In the genomic region with DNA sequence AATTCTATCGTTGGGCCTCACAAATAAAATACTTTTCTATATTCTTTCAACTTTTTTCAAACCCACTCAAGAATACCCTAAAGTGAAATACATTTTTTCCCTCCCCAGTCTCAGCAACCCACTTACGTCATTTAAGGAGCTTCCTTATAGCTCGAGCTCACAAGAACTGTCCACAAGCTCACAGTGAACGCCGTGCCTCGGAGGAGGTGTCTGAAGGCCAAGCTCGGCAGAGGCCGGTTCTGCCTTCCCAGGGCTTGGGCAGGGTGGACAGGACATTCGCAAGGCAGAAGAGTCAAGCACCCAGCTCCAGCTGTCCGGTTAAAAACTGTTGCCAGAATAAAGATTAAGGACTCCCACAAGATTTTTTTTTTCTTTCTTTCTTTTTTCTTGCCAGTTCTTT, we compare ENCODE assay signal across 27 cellular contexts.
"Had no signal": no experiment of that assay in that cellular context is flagged by ENCODE, and none has a peak within 500 bp of the region (broad histone marks: within the 10 kb centered on the region; RNA-seq: fewer than 3 reads in every experiment).

No MANE protein-coding gene starts in this region.

- ATAC-seq: activated T-helper 17 cell treated with anti-CD3 and anti-CD28 coated beads, Interleukin-2, amount 50 U/mL, for 72 hours; Panc1; T-cell had no signal

- DNase-seq: activated B cell treated with CpG ODN at 0.5 μM for 24 hours; activated CD4-positive, alpha-beta memory T cell treated with anti-CD3 and anti-CD28 coated beads for 36 hours; activated CD4-positive, alpha-beta T cell treated with anti-CD3 and anti-CD28 coated beads, Interleukin-2, amount 10 ng/mL, durations not matched to agents 7 days and 5 days; activated CD8-positive, alpha-beta memory T cell treated with anti-CD3 and anti-CD28 coated beads for 24 hours; activated gamma-delta T cell treated with Interleukin-2 at 50 U/mL for 16 hours; activated naive CD4-positive, alpha-beta T cell treated with anti-CD3 and anti-CD28 coated beads, Interleukin-2, amount 10 ng/mL, durations not matched to agents 7 days and 5 days; activated naive CD8-positive, alpha-beta T cell treated with anti-CD3 and anti-CD28 coated beads for 36 hours; activated T-cell treated with anti-CD3 and anti-CD28 coated beads, Interleukin-2, amount 50 U/mL, for 48 hours; central memory CD4-positive, alpha-beta T cell; IMR-90; Kasumi-1; KBM-7; NCI-H1930; NCI-H2171; NCI-H2227 treated with DMSO at 0.1 percent for 48 hours; NCI-H526; NCI-H774; NK-92 treated with Interleukin-12 subunit alpha and Interleukin-12 subunit beta, amount 100 ng/mL, for 24 hours; OCI-M1; SHP77; T-cell; T-helper 2 cell; T1000 had no signal

- H3K9me3 ChIP-seq: breast epithelium, SJSA1 had no signal

- H3K27me3 ChIP-seq: breast epithelium, SJSA1 had no signal

- H3K27ac ChIP-seq: breast epithelium, SJSA1 had no signal

- H3K27me3 Mint-ChIP-seq: activated B cell treated with CpG ODN at 0.5 μM for 24 hours; activated CD4-positive, alpha-beta memory T cell treated with anti-CD3 and anti-CD28 coated beads for 36 hours; activated CD4-positive, alpha-beta T cell treated with anti-CD3 and anti-CD28 coated beads, Interleukin-2, amount 10 ng/mL, durations not matched to agents 7 days and 5 days; activated naive CD4-positive, alpha-beta T cell treated with anti-CD3 and anti-CD28 coated beads, Interleukin-2, amount 10 ng/mL, durations not matched to agents 7 days and 5 days; activated naive CD8-positive, alpha-beta T cell treated with anti-CD3 and anti-CD28 coated beads for 36 hours; T-cell had no signal

- H3K36me3 ChIP-seq: breast epithelium, SJSA1 had no signal

- H3K4me1 Mint-ChIP-seq: activated B cell treated with CpG ODN at 0.5 μM for 24 hours; activated CD4-positive, alpha-beta T cell treated with anti-CD3 and anti-CD28 coated beads, Interleukin-2, amount 10 ng/mL, durations not matched to agents 7 days and 5 days; activated naive CD4-positive, alpha-beta T cell treated with anti-CD3 and anti-CD28 coated beads, Interleukin-2, amount 10 ng/mL, durations not matched to agents 7 days and 5 days; activated naive CD8-positive, alpha-beta T cell treated with anti-CD3 and anti-CD28 coated beads for 36 hours; activated T-helper 17 cell treated with anti-CD3 and anti-CD28 coated beads, Interleukin-2, amount 50 U/mL, for 72 hours; T-cell had no signal

- H3K36me3 Mint-ChIP-seq: activated CD4-positive, alpha-beta memory T cell treated with anti-CD3 and anti-CD28 coated beads for 36 hours; activated naive CD4-positive, alpha-beta T cell treated with anti-CD3 and anti-CD28 coated beads, Interleukin-2, amount 10 ng/mL, durations not matched to agents 7 days and 5 days; T-cell had no signal

- H3K27ac Mint-ChIP-seq: activated B cell treated with CpG ODN at 0.5 μM for 24 hours; activated CD4-positive, alpha-beta memory T cell treated with anti-CD3 and anti-CD28 coated beads for 36 hours; activated CD4-positive, alpha-beta T cell treated with anti-CD3 and anti-CD28 coated beads, Interleukin-2, amount 10 ng/mL, durations not matched to agents 7 days and 5 days; activated naive CD4-positive, alpha-beta T cell treated with anti-CD3 and anti-CD28 coated beads, Interleukin-2, amount 10 ng/mL, durations not matched to agents 7 days and 5 days; activated naive CD8-positive, alpha-beta T cell treated with anti-CD3 and anti-CD28 coated beads for 36 hours; activated T-helper 17 cell treated with anti-CD3 and anti-CD28 coated beads, Interleukin-2, amount 50 U/mL, for 72 hours; T-cell had no signal

- H3K9me3 Mint-ChIP-seq: activated CD4-positive, alpha-beta memory T cell treated with anti-CD3 and anti-CD28 coated beads for 36 hours; activated naive CD8-positive, alpha-beta T cell treated with anti-CD3 and anti-CD28 coated beads for 36 hours had no signal

- H3K4me1 ChIP-seq: breast epithelium, SJSA1 had no signal

- H3K4me3 Mint-ChIP-seq: activated B cell treated with CpG ODN at 0.5 μM for 24 hours; activated CD4-positive, alpha-beta memory T cell treated with anti-CD3 and anti-CD28 coated beads for 36 hours; activated CD4-positive, alpha-beta T cell treated with anti-CD3 and anti-CD28 coated beads, Interleukin-2, amount 10 ng/mL, durations not matched to agents 7 days and 5 days; activated naive CD4-positive, alpha-beta T cell treated with anti-CD3 and anti-CD28 coated beads, Interleukin-2, amount 10 ng/mL, durations not matched to agents 7 days and 5 days; activated naive CD8-positive, alpha-beta T cell treated with anti-CD3 and anti-CD28 coated beads for 36 hours; activated T-helper 17 cell treated with anti-CD3 and anti-CD28 coated beads, Interleukin-2, amount 50 U/mL, for 72 hours; T-cell had no signal

- H3K4me3 ChIP-seq: breast epithelium, SJSA1 had no signal
